Comparison of ENCODE assay signal across 16 cellular contexts in the genomic region with DNA sequence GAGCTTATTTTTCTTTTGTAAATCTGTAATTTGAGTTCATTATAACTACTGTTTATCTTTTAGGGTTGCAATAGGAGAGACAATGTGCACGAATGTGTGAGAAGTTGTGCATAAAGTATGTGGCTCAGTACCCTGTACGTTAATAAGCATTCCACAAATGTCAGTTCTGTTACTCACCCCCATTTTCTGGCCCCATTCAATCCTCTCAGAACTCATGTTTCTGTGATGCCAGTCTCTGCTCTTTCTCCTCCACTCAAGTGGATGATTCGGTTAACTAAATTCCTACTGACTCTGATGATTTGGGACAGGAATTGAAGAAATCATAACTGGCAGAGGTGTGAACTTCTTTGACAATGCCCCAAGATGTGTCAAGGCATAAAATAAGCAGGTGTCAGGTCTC. TPM values are rescaled to one million over a fixed set of nuclear protein-coding genes. Genes with fewer than 3 reads are reported as not detected.
DNase-seq lines count a peak whose midpoint lies in the region; ATAC-seq and TF ChIP-seq lines count a peak whose summit lies in the region.
"Had no signal": no experiment of that assay in that cellular context is flagged by ENCODE, and none has a peak within 500 bp of the region (broad histone marks: within the 10 kb centered on the region; RNA-seq: fewer than 3 reads in every experiment).

No MANE protein-coding gene starts in this region.

- no peak overlapping the region for H2AFZ ChIP-seq in GM23338

- TF ChIP-seq CTCF in GM23338 (conservative IDR thresholded peaks at IDR 0.05; ENCODE audit: low read depth in 2 of 2) (no peak), fibroblast of pulmonary artery (IDR thresholded peaks at IDR 0.05; ENCODE audit: low read length, missing control alignments) (no peak), retinal pigment epithelial cell (conservative IDR thresholded peaks at IDR 0.05; ENCODE audit: low read depth, low read length) (no peak)

- H3K4me3 ChIP-seq in GM23338 (no peak overlapping the region), fibroblast of pulmonary artery (replicated peaks; ENCODE audit: low read depth, low read length) (no peak overlapping the region), retinal pigment epithelial cell (ENCODE audit: low read length) (no peak overlapping the region)
- H3K4me3 ChIP-seq: SJCRH30 had no signal

- peaks cover 23% of the 10 kb centered on the region for H3K9me3 Mint-ChIP-seq in GM23338
- H3K9me3 Mint-ChIP-seq: activated T-cell treated with anti-CD3 and anti-CD28 coated beads, Interleukin-2, amount 50 U/mL, for 4 hours; neural crest cell had no signal

- peak overlapping the region; percentile 88 for H3K27ac ChIP-seq in GM23338 (ENCODE audit: low read depth)
- H3K27ac ChIP-seq: epithelial cell of prostate, SJCRH30 had no signal

- H3K4me2 ChIP-seq in GM23338: peak overlapping the region; percentile 12

- no peaks in the 10 kb centered on the region for H3K9me2 ChIP-seq in GM23338 (ENCODE audit: insufficient read depth)

- H3K27me3 ChIP-seq in GM23338 (ENCODE audit: insufficient read depth): no peaks in the 10 kb centered on the region

- peaks cover 4% of the 10 kb centered on the region for H3K27me3 Mint-ChIP-seq in GM23338 (ENCODE audit: insufficient read depth, low read depth, poor library complexity)

- peaks cover 63% of the 10 kb centered on the region for H3K4me1 Mint-ChIP-seq in GM23338

- no peaks in the 10 kb centered on the region for H4K20me1 ChIP-seq in GM23338 (replicated peaks; ENCODE audit: insufficient read depth)

- H3K36me3 Mint-ChIP-seq in GM23338 (ENCODE audit: low read depth): peaks cover 21% of the 10 kb centered on the region

- H3K36me3 ChIP-seq in GM23338 (ENCODE audit: insufficient read depth): no peaks in the 10 kb centered on the region
- H3K36me3 ChIP-seq: SJCRH30 had no signal

- DNase-seq in GM23338 (ENCODE audit: low spot score) (no peak), fibroblast of pulmonary artery (ENCODE audit: low read depth) (peak; percentile 59), retinal pigment epithelial cell (ENCODE audit: low read depth) (peak; percentile 89), C1 segment of cervical spinal cord (lab: John Stamatoyannopoulos, UW) (no peak), NCI-H128 (lab: John Stamatoyannopoulos, UW; ENCODE audit: unreplicated experiment) (no peak)
- DNase-seq: activated CD4-positive, alpha-beta T cell treated with anti-CD3 and anti-CD28 coated beads for 1 hour; activated T-cell treated with anti-CD3 and anti-CD28 coated beads, Interleukin-2, amount 50 U/mL, for 4 hours; aorta; MV-4-11; NCI-H524; SJCRH30 had no signal

- H3K79me2 ChIP-seq in GM23338 (replicated peaks; ENCODE audit: insufficient read depth): no peaks in the 10 kb centered on the region

- H3K4me3 Mint-ChIP-seq in GM23338: peak overlapping the region; percentile 45; the same call in 2 of the 3 replicates
- H3K4me3 Mint-ChIP-seq: activated T-cell treated with anti-CD3 and anti-CD28 coated beads, Interleukin-2, amount 50 U/mL, for 4 hours; neural crest cell had no signal

- H3F3A ChIP-seq in GM23338 (replicated peaks; ENCODE audit: low read depth): peaks cover 3% of the 10 kb centered on the region; the same call in 1 of the 2 replicates

- H3K4me1 ChIP-seq in GM23338 (ENCODE audit: insufficient read depth): peaks cover 45% of the 10 kb centered on the region
- H3K4me1 ChIP-seq: SJCRH30 had no signal

- H3K27ac Mint-ChIP-seq in GM23338: peak overlapping the region; percentile 96

- ATAC-seq in GM23338 (peak; percentile 7; the same call in 2 of the 3 replicates), SK-N-SH treated with all-trans-retinoic acid at 6 μM for 48 hours (peak; percentile 92), HG03442 (IDR thresholded peaks at IDR 0.05; ENCODE audit: unreplicated experiment) (no peak), HG03039 (IDR thresholded peaks at IDR 0.05; ENCODE audit: unreplicated experiment) (no peak)
- ATAC-seq: activated T-cell treated with anti-CD3 and anti-CD28 coated beads, Interleukin-2, amount 50 U/mL, for 4 hours had no signal

TF ChIP-seq in GM23338, 12 proteins besides CTCF, POLR2A, EP300 and RAD21 (continues in another document):
- TF ChIP-seq, protein P1, sequence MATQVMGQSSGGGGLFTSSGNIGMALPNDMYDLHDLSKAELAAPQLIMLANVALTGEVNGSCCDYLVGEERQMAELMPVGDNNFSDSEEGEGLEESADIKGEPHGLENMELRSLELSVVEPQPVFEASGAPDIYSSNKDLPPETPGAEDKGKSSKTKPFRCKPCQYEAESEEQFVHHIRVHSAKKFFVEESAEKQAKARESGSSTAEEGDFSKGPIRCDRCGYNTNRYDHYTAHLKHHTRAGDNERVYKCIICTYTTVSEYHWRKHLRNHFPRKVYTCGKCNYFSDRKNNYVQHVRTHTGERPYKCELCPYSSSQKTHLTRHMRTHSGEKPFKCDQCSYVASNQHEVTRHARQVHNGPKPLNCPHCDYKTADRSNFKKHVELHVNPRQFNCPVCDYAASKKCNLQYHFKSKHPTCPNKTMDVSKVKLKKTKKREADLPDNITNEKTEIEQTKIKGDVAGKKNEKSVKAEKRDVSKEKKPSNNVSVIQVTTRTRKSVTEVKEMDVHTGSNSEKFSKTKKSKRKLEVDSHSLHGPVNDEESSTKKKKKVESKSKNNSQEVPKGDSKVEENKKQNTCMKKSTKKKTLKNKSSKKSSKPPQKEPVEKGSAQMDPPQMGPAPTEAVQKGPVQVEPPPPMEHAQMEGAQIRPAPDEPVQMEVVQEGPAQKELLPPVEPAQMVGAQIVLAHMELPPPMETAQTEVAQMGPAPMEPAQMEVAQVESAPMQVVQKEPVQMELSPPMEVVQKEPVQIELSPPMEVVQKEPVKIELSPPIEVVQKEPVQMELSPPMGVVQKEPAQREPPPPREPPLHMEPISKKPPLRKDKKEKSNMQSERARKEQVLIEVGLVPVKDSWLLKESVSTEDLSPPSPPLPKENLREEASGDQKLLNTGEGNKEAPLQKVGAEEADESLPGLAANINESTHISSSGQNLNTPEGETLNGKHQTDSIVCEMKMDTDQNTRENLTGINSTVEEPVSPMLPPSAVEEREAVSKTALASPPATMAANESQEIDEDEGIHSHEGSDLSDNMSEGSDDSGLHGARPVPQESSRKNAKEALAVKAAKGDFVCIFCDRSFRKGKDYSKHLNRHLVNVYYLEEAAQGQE (IDR thresholded peaks at IDR 0.05; ENCODE audit: unreplicated experiment): no peak
- TF ChIP-seq STAT1 (IDR thresholded peaks at IDR 0.05; ENCODE audit: unreplicated experiment) (no peak), JUNB (IDR thresholded peaks at IDR 0.05; ENCODE audit: unreplicated experiment) (no peak), CREB1 (CRISPR knock-in tag; IDR thresholded peaks at IDR 0.05; ENCODE audit: low read depth) (no peak), NANOG (IDR thresholded peaks at IDR 0.05; ENCODE audit: borderline replicate concordance) (no peak), ZNF114 (CRISPR knock-in tag; IDR thresholded peaks at IDR 0.05) (no peak)

TF ChIP-seq in SK-N-SH treated with all-trans-retinoic acid at 6 μM for 48 hours, 23 proteins besides CTCF, POLR2A, EP300 and RAD21:
- no peak for TF ChIP-seq RARB (CRISPR knock-in tag; IDR thresholded peaks at IDR 0.05)
- TF ChIP-seq BACH2 (CRISPR knock-in tag; IDR thresholded peaks at IDR 0.05; ENCODE audit: borderline replicate concordance): no peak
- TF ChIP-seq ISL1 (CRISPR knock-in tag; IDR thresholded peaks at IDR 0.05): peak; percentile 56
- no peak for TF ChIP-seq PATZ1 (CRISPR knock-in tag; IDR thresholded peaks at IDR 0.05; ENCODE audit: borderline replicate concordance)
- no peak for TF ChIP-seq PPARA (CRISPR knock-in tag; IDR thresholded peaks at IDR 0.05; ENCODE audit: borderline replicate concordance)
- TF ChIP-seq ZNF8 (CRISPR knock-in tag; IDR thresholded peaks at IDR 0.05): no peak

RNA-seq across cellular contexts. Expression of gene DMRTB1, which starts 10.2 kb away (rescaled TPM):
- 1.2 TPM in 1 of 2 replicates, not detected in the other for total RNA-seq in GM23338 (2014; rRNA removed; shearing (Covaris generic))
- polyA plus RNA-seq in GM23338 (2016; fragmentation: Nextera tagmentation; extraction: Ambion mirVana): 0.27 and 0.49 TPM in 2 replicates
- total RNA-seq: activated T-cell treated with anti-CD3 and anti-CD28 coated beads, Interleukin-2, amount 50 U/mL, for 4 hours; aorta; neural crest cell; SJCRH30 had no signal
- polyA plus RNA-seq: aorta had no signal

Comparison
In these comparisons a context has a peak if more than half of its experiments do, and no peak if none do; other contexts are left out.
1. ATAC-seq: peak in GM23338 (single experiment) and SK-N-SH treated with all-trans-retinoic acid at 6 μM for 48 hours (single experiment); none in HG03442 (single experiment) and HG03039 (single experiment).
2. DNase-seq: peak in fibroblast of pulmonary artery (single experiment) and retinal pigment epithelial cell (single experiment); none in GM23338 (single experiment), C1 segment of cervical spinal cord (0 of 14) and NCI-H128 (single experiment).